14 cellular contexts compared by ENCODE assay signal in genomic region chr11:27388869-27389268, GRCh38. TPM values are rescaled to one million over a fixed set of nuclear protein-coding genes. Genes with fewer than 3 reads are reported as not detected.
A peak's percentile ranks its signal among the peaks of the same experiment; 100 is the strongest.
DNase-seq lines count a peak whose midpoint lies in the region; ATAC-seq and TF ChIP-seq lines count a peak whose summit lies in the region.
"Had no signal": no experiment of that assay in that cellular context is flagged by ENCODE, and none has a peak within 500 bp of the region (broad histone marks: within the 10 kb centered on the region; RNA-seq: fewer than 3 reads in every experiment).

No MANE protein-coding gene starts in this region.

- no peaks in the 10 kb centered on the region for H3K9me3 Mint-ChIP-seq in activated CD4-positive, alpha-beta memory T cell treated with anti-CD3 and anti-CD28 coated beads, Interleukin-2, amount 10 ng/mL, durations not matched to agents 7 days and 5 days
- no peaks in the 10 kb centered on the region for H3K9me3 Mint-ChIP-seq in activated CD4-positive, alpha-beta memory T cell treated with anti-CD3 and anti-CD28 coated beads for 36 hours
- no peaks in the 10 kb centered on the region for H3K9me3 Mint-ChIP-seq in type B pancreatic cell

- H3K36me3 Mint-ChIP-seq in activated CD4-positive, alpha-beta memory T cell treated with anti-CD3 and anti-CD28 coated beads, Interleukin-2, amount 10 ng/mL, durations not matched to agents 7 days and 5 days (ENCODE audit: low read depth) = no peaks in the 10 kb centered on the region
- no peaks in the 10 kb centered on the region for H3K36me3 Mint-ChIP-seq in activated CD4-positive, alpha-beta memory T cell treated with anti-CD3 and anti-CD28 coated beads for 36 hours
- peaks cover 12% of the 10 kb centered on the region for H3K36me3 Mint-ChIP-seq in type B pancreatic cell

- no peak overlapping the region for H3K4me3 Mint-ChIP-seq in activated CD4-positive, alpha-beta memory T cell treated with anti-CD3 and anti-CD28 coated beads, Interleukin-2, amount 10 ng/mL, durations not matched to agents 7 days and 5 days
- no peak overlapping the region for H3K4me3 Mint-ChIP-seq in activated CD4-positive, alpha-beta memory T cell treated with anti-CD3 and anti-CD28 coated beads for 36 hours
- no peak overlapping the region for H3K4me3 Mint-ChIP-seq in type B pancreatic cell

- H3K27me3 Mint-ChIP-seq in activated CD4-positive, alpha-beta memory T cell treated with anti-CD3 and anti-CD28 coated beads, Interleukin-2, amount 10 ng/mL, durations not matched to agents 7 days and 5 days = no peaks in the 10 kb centered on the region
- peaks cover 1% of the 10 kb centered on the region for H3K27me3 Mint-ChIP-seq in activated CD4-positive, alpha-beta memory T cell treated with anti-CD3 and anti-CD28 coated beads for 36 hours
- H3K27me3 Mint-ChIP-seq in type B pancreatic cell = no peaks in the 10 kb centered on the region

- DNase-seq in activated CD4-positive, alpha-beta memory T cell treated with anti-CD3 and anti-CD28 coated beads, Interleukin-2, amount 10 ng/mL, durations not matched to agents 7 days and 5 days = no peak
- no peak for DNase-seq in activated CD4-positive, alpha-beta memory T cell treated with anti-CD3 and anti-CD28 coated beads for 36 hours
- DNase-seq in Panc1 (ENCODE audit: low read depth, low spot score) (no peak), fibroblast of villous mesenchyme (ENCODE audit: low read depth) (peak; percentile 68), type B pancreatic cell (ENCODE audit: extremely low spot score, unreplicated experiment) (no peak), amygdala (lab: John Stamatoyannopoulos, UW) (no peak), SJCRH30 (no peak)
- DNase-seq: ACHN; GF-D8; NCI-H146; NCI-H510A; stimulated activated CD4-positive, alpha-beta T cell treated with anti-CD3 and anti-CD28 coated beads, Interleukin-1b, Interleukin-23, amount 100 ng/mL, for 48 hours; upper lobe of right lung had no signal

- no TSS peak for BruUV-seq in Panc1 (replicated peaks; lab: Mats Ljungman, UMichigan)

- H3K27ac ChIP-seq in Panc1 (ENCODE audit: low read length) = peak overlapping the region; percentile 12; the same call in 1 of the 2 replicates
- no peak overlapping the region for H3K27ac ChIP-seq in SJCRH30
- H3K27ac ChIP-seq: upper lobe of right lung had no signal

- TF ChIP-seq CTCF in Panc1 (IDR thresholded peaks at IDR 0.05) (no peak), fibroblast of villous mesenchyme (IDR thresholded peaks at IDR 0.05; ENCODE audit: insufficient read depth, low read depth, low read length) (no peak), type B pancreatic cell (conservative IDR thresholded peaks at IDR 0.05) (no peak)

- H3K4me1 ChIP-seq in Panc1 (ENCODE audit: control insufficient read depth, insufficient read depth, low read length) (peaks cover 67% of the 10 kb centered on the region), SJCRH30 (peaks cover 24% of the 10 kb centered on the region)
- H3K4me1 ChIP-seq: upper lobe of right lung had no signal

- ATAC-seq in Panc1 (peak; percentile 33; the same call in 1 of the 2 replicates), GM19395 (IDR thresholded peaks at IDR 0.05; ENCODE audit: unreplicated experiment) (no peak)
- ATAC-seq: upper lobe of right lung had no signal

- in situ Hi-C loops in Panc1 (cut with HindIII; ENCODE audit: low pct_unique_long_range_greater_than_20kb, low sequenced_read_pairs) = no loop called here

- peaks cover 13% of the 10 kb centered on the region for H3K36me3 ChIP-seq in Panc1 (ENCODE audit: control insufficient read depth, insufficient read depth, low read length)
- peaks cover 9% of the 10 kb centered on the region; the same call in 1 of the 2 replicates for H3K36me3 ChIP-seq in SJCRH30
- H3K36me3 ChIP-seq: upper lobe of right lung had no signal

- H3K27me3 ChIP-seq in Panc1 (ENCODE audit: control insufficient read depth, insufficient read depth, low read length) (no peaks in the 10 kb centered on the region), SJCRH30 (no peaks in the 10 kb centered on the region)
- H3K27me3 ChIP-seq: upper lobe of right lung had no signal

- no peaks in the 10 kb centered on the region for H3K9me3 ChIP-seq in Panc1 (ENCODE audit: control insufficient read depth, insufficient read depth, low read depth, low read length)
- H3K9me3 ChIP-seq in SJCRH30 (replicated peaks) = no peaks in the 10 kb centered on the region
- H3K9me3 ChIP-seq: upper lobe of right lung had no signal

- H3K4me1 Mint-ChIP-seq in activated CD4-positive, alpha-beta memory T cell treated with anti-CD3 and anti-CD28 coated beads, Interleukin-2, amount 10 ng/mL, durations not matched to agents 7 days and 5 days = peaks cover 25% of the 10 kb centered on the region
- H3K4me1 Mint-ChIP-seq in activated CD4-positive, alpha-beta memory T cell treated with anti-CD3 and anti-CD28 coated beads for 36 hours (ENCODE audit: low read depth) = peaks cover 4% of the 10 kb centered on the region
- H3K4me1 Mint-ChIP-seq in type B pancreatic cell (ENCODE audit: unreplicated experiment) = peaks cover 25% of the 10 kb centered on the region

- CTCF ChIA-PET in activated CD4-positive, alpha-beta memory T cell treated with anti-CD3 and anti-CD28 coated beads, Interleukin-2, amount 10 ng/mL, durations not matched to agents 7 days and 5 days (lab: Charles Lee) = no interaction called here
- CTCF ChIA-PET in activated CD4-positive, alpha-beta memory T cell treated with anti-CD3 and anti-CD28 coated beads for 36 hours (lab: Charles Lee) = no interaction called here
- CTCF ChIA-PET in Panc1 (lab: Charles Lee) = no interaction called here

- intact Hi-C loops in activated CD4-positive, alpha-beta memory T cell treated with anti-CD3 and anti-CD28 coated beads for 36 hours (cut with micrococcal nuclease) = loop anchor here (2.0 kb wide), 1 partner anchor 26 kb away; the partner anchor contains the start of gene CCDC34
- intact Hi-C loops in Panc1 (cut with micrococcal nuclease; ENCODE audit: unreplicated experiment) = no loop called here

- POLR2A ChIA-PET in activated CD4-positive, alpha-beta memory T cell treated with anti-CD3 and anti-CD28 coated beads, Interleukin-2, amount 10 ng/mL, durations not matched to agents 7 days and 5 days (lab: Charles Lee) = no interaction called here
- POLR2A ChIA-PET in activated CD4-positive, alpha-beta memory T cell treated with anti-CD3 and anti-CD28 coated beads for 36 hours (lab: Charles Lee) = no interaction called here
- POLR2A ChIA-PET in Panc1 (lab: Charles Lee) = no interaction called here

- H3K27ac Mint-ChIP-seq in activated CD4-positive, alpha-beta memory T cell treated with anti-CD3 and anti-CD28 coated beads, Interleukin-2, amount 10 ng/mL, durations not matched to agents 7 days and 5 days = peak overlapping the region; percentile 9
- no peak overlapping the region for H3K27ac Mint-ChIP-seq in activated CD4-positive, alpha-beta memory T cell treated with anti-CD3 and anti-CD28 coated beads for 36 hours
- H3K27ac Mint-ChIP-seq in type B pancreatic cell = peak overlapping the region; percentile 5

- no peak overlapping the region for H3K4me3 ChIP-seq in Panc1 (ENCODE audit: low read depth in 2 of 2, low read length in 2 of 2)
- no peak overlapping the region for H3K4me3 ChIP-seq in fibroblast of villous mesenchyme (ENCODE audit: low read depth, low read length)
- no peak overlapping the region for H3K4me3 ChIP-seq in SJCRH30
- H3K4me3 ChIP-seq: upper lobe of right lung had no signal

RNA-seq across cellular contexts. Expression of gene CCDC34, which starts 25.9 kb away (rescaled TPM):
- 10 to 100 TPM; 13.5 to 13.7 TPM for total RNA-seq in activated CD4-positive, alpha-beta memory T cell treated with anti-CD3 and anti-CD28 coated beads, Interleukin-2, amount 10 ng/mL, durations not matched to agents 7 days and 5 days
- total RNA-seq in activated CD4-positive, alpha-beta memory T cell treated with anti-CD3 and anti-CD28 coated beads for 36 hours = 10 to 100 TPM; 22.8 to 23.7 TPM
- total RNA-seq in Panc1 (2021; ENCODE audit: unreplicated experiment) (28.3 TPM), fibroblast of villous mesenchyme (3.2 and 3.5 TPM in 2 replicates), type B pancreatic cell (ENCODE audit: low replicate concordance) (18.2 and 30.4 TPM in 2 replicates)
- 21.2 TPM for polyA plus RNA-seq in Panc1 (2012; ENCODE audit: insufficient read length)
- total RNA-seq in SJCRH30 (2014; rRNA removed; shearing (Covaris generic)) = 50.1 and 58.8 TPM in 2 replicates
